In genomic region chr6:156992396-156992795, GRCh38 we compare ENCODE assay signal across 2 cellular contexts.
TF ChIP-seq lines count a peak whose summit lies in the region.

No MANE protein-coding gene starts in this region.

TF ChIP-seq in IMR-90, 13 proteins besides CTCF, POLR2A, EP300 and RAD21 (continued from another document):
- TF ChIP-seq USF2 (IDR thresholded peaks at IDR 0.05; ENCODE audit: low read depth, low read length) (no peak), MXI1 (IDR thresholded peaks at IDR 0.05; ENCODE audit: borderline replicate concordance, low read depth, low read length) (no peak), MAFK (IDR thresholded peaks at IDR 0.05; ENCODE audit: low read depth, low read length) (no peak), MAZ (IDR thresholded peaks at IDR 0.05; ENCODE audit: borderline replicate concordance, low read depth, low read length) (no peak), CHD1 (IDR thresholded peaks at IDR 0.05; ENCODE audit: low read depth, low read length) (no peak), RCOR1 (IDR thresholded peaks at IDR 0.05; ENCODE audit: insufficient replicate concordance, low read length) (no peak), CEBPB (IDR thresholded peaks at IDR 0.05; ENCODE audit: low read depth, low read length) (no peak), ELK1 (IDR thresholded peaks at IDR 0.05; ENCODE audit: borderline replicate concordance, low read depth, low read length) (no peak), FOS (IDR thresholded peaks at IDR 0.05; ENCODE audit: low read depth, low read length) (no peak), SMC3 (IDR thresholded peaks at IDR 0.05; ENCODE audit: low read depth, low read length) (no peak), NFE2L2 (IDR thresholded peaks at IDR 0.05; ENCODE audit: low read depth, low read length) (no peak), BHLHE40 (IDR thresholded peaks at IDR 0.05; ENCODE audit: low read depth, low read length) (no peak)

TF ChIP-seq in HepG2, 621 proteins besides CTCF, POLR2A, EP300 and RAD21 (continues in another document):
- TF ChIP-seq HNF1A (IDR thresholded peaks at IDR 0.05; ENCODE audit: low read depth) = no peak
- no peak for TF ChIP-seq HNF1A (CRISPR knock-in tag; IDR thresholded peaks at IDR 0.05; ENCODE audit: borderline replicate concordance)
- peak; percentile 19 for TF ChIP-seq XRCC5 (optimal IDR thresholded peaks at IDR 0.05; ENCODE audit: low read length)
- no peak for TF ChIP-seq BCLAF1 (IDR thresholded peaks at IDR 0.05)
- TF ChIP-seq ZNF720 (CRISPR knock-in tag; IDR thresholded peaks at IDR 0.05) = no peak
- no peak for TF ChIP-seq SMAD3 (CRISPR knock-in tag; IDR thresholded peaks at IDR 0.05)
- no peak for TF ChIP-seq NR3C1 (CRISPR knock-in tag; IDR thresholded peaks at IDR 0.05)
- TF ChIP-seq HIC2 (CRISPR knock-in tag; IDR thresholded peaks at IDR 0.05; ENCODE audit: low read depth) = no peak
- 0 out of 2 replicates have a peak, but pooled peaks have one; percentile 5 for TF ChIP-seq TFE3 (CRISPR knock-in tag; IDR thresholded peaks at IDR 0.05)
- TF ChIP-seq ZNF773 (CRISPR knock-in tag; IDR thresholded peaks at IDR 0.05; ENCODE audit: borderline replicate concordance) = no peak
- no peak for TF ChIP-seq ZSCAN5A (CRISPR knock-in tag; IDR thresholded peaks at IDR 0.05; ENCODE audit: borderline replicate concordance)
- no peak for TF ChIP-seq FIP1L1 (IDR thresholded peaks at IDR 0.05; ENCODE audit: borderline replicate concordance, insufficient read depth, low read depth, low read length)
- no peak for TF ChIP-seq RBM39 (IDR thresholded peaks at IDR 0.05; ENCODE audit: low read depth, low read length, poor library complexity, severe bottlenecking)
- peak; percentile 22 for TF ChIP-seq AGO2 (optimal IDR thresholded peaks at IDR 0.05; ENCODE audit: low read depth, low read length)
- TF ChIP-seq ZNF225 (CRISPR knock-in tag; IDR thresholded peaks at IDR 0.05) = peak; percentile 49; the same call in 1 of the 2 replicates
- TF ChIP-seq ZBTB21 (CRISPR knock-in tag; IDR thresholded peaks at IDR 0.05) = no peak
- peak; percentile 1; the same call in 1 of the 2 replicates for TF ChIP-seq ARID5B (CRISPR knock-in tag; IDR thresholded peaks at IDR 0.05)
- TF ChIP-seq ZBED4 (CRISPR knock-in tag; IDR thresholded peaks at IDR 0.05; ENCODE audit: borderline replicate concordance) = no peak
- no peak for TF ChIP-seq RXRB (CRISPR knock-in tag; IDR thresholded peaks at IDR 0.05; ENCODE audit: borderline replicate concordance)
- no peak for TF ChIP-seq FOXK2 (IDR thresholded peaks at IDR 0.05)
- TF ChIP-seq ZMYM4 (CRISPR knock-in tag; IDR thresholded peaks at IDR 0.05) = peak; percentile 33
- TF ChIP-seq IRF9 (CRISPR knock-in tag; IDR thresholded peaks at IDR 0.05; ENCODE audit: borderline replicate concordance) = 0 out of 2 replicates have a peak, but pooled peaks have one; percentile 57
- peak; percentile 29; the same call in 1 of the 2 replicates for TF ChIP-seq PHF21A (CRISPR knock-in tag; IDR thresholded peaks at IDR 0.05)
- TF ChIP-seq ZNF503 (CRISPR knock-in tag; IDR thresholded peaks at IDR 0.05) = no peak
